25 cellular contexts compared by ENCODE assay signal in genomic region chr13:36552334-36552733, GRCh38.
"Had no signal": no experiment of that assay in that cellular context is flagged by ENCODE, and none has a peak within 500 bp of the region (broad histone marks: within the 10 kb centered on the region; RNA-seq: fewer than 3 reads in every experiment).

No MANE protein-coding gene starts in this region.

- H3K27me3 ChIP-seq: esophagus muscularis mucosa, neutrophil, right lobe of liver, suprapubic skin, tibial artery, upper lobe of right lung had no signal

- H3K36me3 Mint-ChIP-seq: activated naive CD4-positive, alpha-beta T cell treated with anti-CD3 and anti-CD28 coated beads, Interleukin-2, amount 10 ng/mL, durations not matched to agents 7 days and 5 days; stimulated activated effector memory CD8-positive, alpha-beta T cell treated with anti-CD3 and anti-CD28 coated beads, Interleukin-12 subunit alpha, Interleukin-12 subunit beta, amount 100 ng/mL, for 72 hours had no signal

- H3K4me1 ChIP-seq: esophagus muscularis mucosa, right lobe of liver, suprapubic skin, upper lobe of right lung had no signal

- H3K27ac ChIP-seq: esophagus muscularis mucosa, left ventricle myocardium inferior, neutrophil, right lobe of liver, suprapubic skin, tibial artery, upper lobe of right lung had no signal

- DNase-seq: activated CD4-positive, alpha-beta T cell treated with anti-CD3 and anti-CD28 coated beads for 4 hours; activated CD4-positive, alpha-beta T cell treated with anti-CD3 and anti-CD28 coated beads, Interleukin-2, amount 50 U/mL, for 4 hours; activated CD8-positive, alpha-beta memory T cell treated with anti-CD3 and anti-CD28 coated beads for 24 hours; activated effector memory CD4-positive, alpha-beta T cell treated with anti-CD3 and anti-CD28 coated beads, Interleukin-2, amount 50 U/mL, for 16 hours; activated naive CD4-positive, alpha-beta T cell treated with anti-CD3 and anti-CD28 coated beads, Interleukin-2, amount 10 ng/mL, durations not matched to agents 7 days and 5 days; activated T-cell treated with anti-CD3 and anti-CD28 coated beads, Interleukin-2, amount 50 U/mL, for 1 hour; amygdala; caudate nucleus; cortex of kidney; foreskin melanocyte; islet precursor cell; left ventricle myocardium inferior; mesendoderm; mucosa of descending colon; right lobe of liver; stimulated activated CD4-positive, alpha-beta T cell treated with anti-CD3 and anti-CD28 coated beads, Interleukin-4, amount 100 ng/mL, for 24 hours; tibial artery; upper lobe of right lung had no signal

- H3K4me3 Mint-ChIP-seq: activated naive CD4-positive, alpha-beta T cell treated with anti-CD3 and anti-CD28 coated beads, Interleukin-2, amount 10 ng/mL, durations not matched to agents 7 days and 5 days; activated T-helper 1 cell treated with anti-CD3 and anti-CD28 coated beads, Interleukin-12 subunit alpha, Interleukin-12 subunit beta, Interleukin-2, Interleukin-4 antibody, amounts not matched to agents 30 ng/mL and 10 ng/mL and 1 ng/mL, durations not matched to agents 14 hours and 24 hours and 36 hours; nephron; stimulated activated effector memory CD8-positive, alpha-beta T cell treated with anti-CD3 and anti-CD28 coated beads, Interleukin-12 subunit alpha, Interleukin-12 subunit beta, amount 100 ng/mL, for 72 hours had no signal

- H3K9me3 Mint-ChIP-seq: activated naive CD4-positive, alpha-beta T cell treated with anti-CD3 and anti-CD28 coated beads, Interleukin-2, amount 10 ng/mL, durations not matched to agents 7 days and 5 days; activated T-helper 1 cell treated with anti-CD3 and anti-CD28 coated beads, Interleukin-12 subunit alpha, Interleukin-12 subunit beta, Interleukin-2, Interleukin-4 antibody, amounts not matched to agents 30 ng/mL and 10 ng/mL and 1 ng/mL, durations not matched to agents 14 hours and 24 hours and 36 hours; nephron had no signal

- ATAC-seq: mucosa of descending colon; right lobe of liver; stimulated activated effector memory CD8-positive, alpha-beta T cell treated with anti-CD3 and anti-CD28 coated beads, Interleukin-12 subunit alpha, Interleukin-12 subunit beta, amount 100 ng/mL, for 72 hours; upper lobe of right lung had no signal

- H3K4me3 ChIP-seq: esophagus muscularis mucosa, left ventricle myocardium inferior, lung, mucosa of descending colon, right lobe of liver, suprapubic skin, tibial artery, upper lobe of right lung had no signal

- H3K4me1 Mint-ChIP-seq: activated naive CD4-positive, alpha-beta T cell treated with anti-CD3 and anti-CD28 coated beads, Interleukin-2, amount 10 ng/mL, durations not matched to agents 7 days and 5 days; stimulated activated effector memory CD8-positive, alpha-beta T cell treated with anti-CD3 and anti-CD28 coated beads, Interleukin-12 subunit alpha, Interleukin-12 subunit beta, amount 100 ng/mL, for 72 hours had no signal

- H3K27ac Mint-ChIP-seq: activated naive CD4-positive, alpha-beta T cell treated with anti-CD3 and anti-CD28 coated beads, Interleukin-2, amount 10 ng/mL, durations not matched to agents 7 days and 5 days; activated T-helper 1 cell treated with anti-CD3 and anti-CD28 coated beads, Interleukin-12 subunit alpha, Interleukin-12 subunit beta, Interleukin-2, Interleukin-4 antibody, amounts not matched to agents 30 ng/mL and 10 ng/mL and 1 ng/mL, durations not matched to agents 14 hours and 24 hours and 36 hours; nephron; stimulated activated effector memory CD8-positive, alpha-beta T cell treated with anti-CD3 and anti-CD28 coated beads, Interleukin-12 subunit alpha, Interleukin-12 subunit beta, amount 100 ng/mL, for 72 hours had no signal

- H3K27me3 Mint-ChIP-seq: activated naive CD4-positive, alpha-beta T cell treated with anti-CD3 and anti-CD28 coated beads, Interleukin-2, amount 10 ng/mL, durations not matched to agents 7 days and 5 days had no signal
